ENCODE assay signal across 8 cellular contexts in genomic region chr19:35828694-35829301, GRCh38. TPM values are rescaled to one million over a fixed set of nuclear protein-coding genes. Genes with fewer than 3 reads are reported as not detected.
DNase-seq lines count a peak whose midpoint lies in the region; ATAC-seq and TF ChIP-seq lines count a peak whose summit lies in the region.

No MANE protein-coding gene starts in this region.

- H3K27me3 ChIP-seq in liver (ENCODE audit: control insufficient read depth in 4 of 4, insufficient read depth in 4 of 4, low read length in 3 of 4): peaks cover 0 to 5% (median 2%) of the 10 kb centered on the region in 4 donors

- TF ChIP-seq RAD21 in liver (IDR thresholded peaks at IDR 0.05): peak in 1 of 2 donors; percentile 13

- H3K4me3 ChIP-seq in HFF-Myc (replicated peaks; ENCODE audit: low read depth, low read length) (no peak overlapping the region), liver (ENCODE audit: low read depth in 1 of 3, low read length in 3 of 3) (no peak overlapping the region)

- ATAC-seq in stimulated activated naive CD8-positive, alpha-beta T cell treated with anti-CD3 and anti-CD28 coated beads, Interleukin-15, Interleukin-2, amounts not matched to agents 100 U/mL and 50 U/mL, for 24 hours: no peak
- no peak for ATAC-seq in HG02885 (IDR thresholded peaks at IDR 0.05; ENCODE audit: poor library complexity, unreplicated experiment)
- ATAC-seq in HG02840 (IDR thresholded peaks at IDR 0.05; ENCODE audit: low FRiP score, unreplicated experiment): no peak
- no peak for ATAC-seq in GM21528 (IDR thresholded peaks at IDR 0.05; ENCODE audit: low FRiP score, unreplicated experiment)

- no peak overlapping the region for H3K27ac ChIP-seq in liver (ENCODE audit: low read depth in 1 of 2, low read length in 2 of 2)

- H3K36me3 ChIP-seq in liver (ENCODE audit: control insufficient read depth in 4 of 4, insufficient read depth in 3 of 4, low read depth in 1 of 4, low read length in 3 of 4): no peaks in the 10 kb centered on the region

- WGBS in liver: 11% methylated on average over 12 of the region's 12 CpGs

- TF ChIP-seq CTCF in HFF-Myc (IDR thresholded peaks at IDR 0.05; ENCODE audit: low read depth, low read length, missing control alignments) (no peak), liver (IDR thresholded peaks at IDR 0.05; ENCODE audit: low read depth, low read length, missing input control) (no peak)

- no peaks in the 10 kb centered on the region for H3K4me1 ChIP-seq in liver (ENCODE audit: control insufficient read depth in 4 of 4, insufficient read depth in 4 of 4, low read length in 3 of 4)

- H3K9ac ChIP-seq in liver (ENCODE audit: low read depth in 1 of 2, low read length in 2 of 2): no peak overlapping the region

- H3K9me3 ChIP-seq in liver (ENCODE audit: control insufficient read depth in 4 of 4, low read length in 3 of 4): no peaks in the 10 kb centered on the region

- DNase-seq in HFF-Myc (ENCODE audit: extremely low read depth, low read depth) (peak; percentile 54), T-helper 9 cell (peak; percentile 50)
- peak; percentile 30 for DNase-seq in central memory CD4-positive, alpha-beta T cell
- peak; percentile 64 for DNase-seq in stimulated activated naive CD8-positive, alpha-beta T cell treated with anti-CD3 and anti-CD28 coated beads, Interleukin-15, Interleukin-2, amounts not matched to agents 100 U/mL and 50 U/mL, for 24 hours

TF ChIP-seq in liver, 16 proteins besides CTCF, POLR2A, EP300 and RAD21:
- TF ChIP-seq YY1 (IDR thresholded peaks at IDR 0.05) (no peak), FOXA1 (IDR thresholded peaks at IDR 0.05) (no peak), EGR1 (IDR thresholded peaks at IDR 0.05; ENCODE audit: low read depth in 2 of 2) (no peak), RXRA (IDR thresholded peaks at IDR 0.05) (no peak)
- TF ChIP-seq, protein P1, sequence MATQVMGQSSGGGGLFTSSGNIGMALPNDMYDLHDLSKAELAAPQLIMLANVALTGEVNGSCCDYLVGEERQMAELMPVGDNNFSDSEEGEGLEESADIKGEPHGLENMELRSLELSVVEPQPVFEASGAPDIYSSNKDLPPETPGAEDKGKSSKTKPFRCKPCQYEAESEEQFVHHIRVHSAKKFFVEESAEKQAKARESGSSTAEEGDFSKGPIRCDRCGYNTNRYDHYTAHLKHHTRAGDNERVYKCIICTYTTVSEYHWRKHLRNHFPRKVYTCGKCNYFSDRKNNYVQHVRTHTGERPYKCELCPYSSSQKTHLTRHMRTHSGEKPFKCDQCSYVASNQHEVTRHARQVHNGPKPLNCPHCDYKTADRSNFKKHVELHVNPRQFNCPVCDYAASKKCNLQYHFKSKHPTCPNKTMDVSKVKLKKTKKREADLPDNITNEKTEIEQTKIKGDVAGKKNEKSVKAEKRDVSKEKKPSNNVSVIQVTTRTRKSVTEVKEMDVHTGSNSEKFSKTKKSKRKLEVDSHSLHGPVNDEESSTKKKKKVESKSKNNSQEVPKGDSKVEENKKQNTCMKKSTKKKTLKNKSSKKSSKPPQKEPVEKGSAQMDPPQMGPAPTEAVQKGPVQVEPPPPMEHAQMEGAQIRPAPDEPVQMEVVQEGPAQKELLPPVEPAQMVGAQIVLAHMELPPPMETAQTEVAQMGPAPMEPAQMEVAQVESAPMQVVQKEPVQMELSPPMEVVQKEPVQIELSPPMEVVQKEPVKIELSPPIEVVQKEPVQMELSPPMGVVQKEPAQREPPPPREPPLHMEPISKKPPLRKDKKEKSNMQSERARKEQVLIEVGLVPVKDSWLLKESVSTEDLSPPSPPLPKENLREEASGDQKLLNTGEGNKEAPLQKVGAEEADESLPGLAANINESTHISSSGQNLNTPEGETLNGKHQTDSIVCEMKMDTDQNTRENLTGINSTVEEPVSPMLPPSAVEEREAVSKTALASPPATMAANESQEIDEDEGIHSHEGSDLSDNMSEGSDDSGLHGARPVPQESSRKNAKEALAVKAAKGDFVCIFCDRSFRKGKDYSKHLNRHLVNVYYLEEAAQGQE (IDR thresholded peaks at IDR 0.05): peak; percentile 100
- TF ChIP-seq, protein P2, sequence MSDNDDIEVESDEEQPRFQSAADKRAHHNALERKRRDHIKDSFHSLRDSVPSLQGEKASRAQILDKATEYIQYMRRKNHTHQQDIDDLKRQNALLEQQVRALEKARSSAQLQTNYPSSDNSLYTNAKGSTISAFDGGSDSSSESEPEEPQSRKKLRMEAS (IDR thresholded peaks at IDR 0.05): peak; percentile 16

RNA-seq across cellular contexts. Expression of gene PRODH2, which starts 16.2 kb away (rescaled TPM):
- 100 to 1,000 TPM in 1 of 2 donors, 10 to 100 TPM in 1; 56.4 to 116 TPM for total RNA-seq in liver
- 100 to 1,000 TPM; 112 to 156 TPM for polyA plus RNA-seq in liver

RNA-seq across cellular contexts. Expression of gene NPHS1, which starts 23.5 kb away (rescaled TPM):
- under 1 TPM in 1 of 2 donors, not detected in 1; under 0.01 TPM for total RNA-seq in liver
- polyA plus RNA-seq in liver: not detected

RNA-seq across cellular contexts. Expression of gene KIRREL2, which starts 27.9 kb away (rescaled TPM):
- not detected for total RNA-seq in liver
- not detected for polyA plus RNA-seq in liver

RNA-seq across cellular contexts. Expression of gene APLP1, which starts 39.6 kb away (rescaled TPM):
- under 1 TPM in 1 of 2 donors, not detected in 1; 0.08 TPM for total RNA-seq in liver
- under 1 TPM; 0.16 to 0.51 TPM for polyA plus RNA-seq in liver

RNA-seq across cellular contexts. Expression of gene ARHGAP33, which starts 53.4 kb away (rescaled TPM):
- 10 to 100 TPM in 1 of 2 donors, 1 to 10 TPM in 1; 2.0 to 10.1 TPM for total RNA-seq in liver
- 1 to 10 TPM in 1 of 2 donors, under 1 TPM in 1; 0.85 to 1.6 TPM for polyA plus RNA-seq in liver
